In genomic region chrX:64885850-64886249, GRCh38 we compare ENCODE assay signal across 9 cellular contexts.
DNase-seq lines count a peak whose midpoint lies in the region; ATAC-seq and TF ChIP-seq lines count a peak whose summit lies in the region.
"Had no signal": no experiment of that assay in that cellular context is flagged by ENCODE, and none has a peak within 500 bp of the region (broad histone marks: within the 10 kb centered on the region; RNA-seq: fewer than 3 reads in every experiment).

No MANE protein-coding gene starts in this region.

- no TSS peak for BruUV-seq in A673 (replicated peaks; lab: Mats Ljungman, UMichigan)

- no peak overlapping the region for H3K9ac ChIP-seq in NT2/D1 (ENCODE audit: insufficient read length, low read depth)

- H3K4me3 ChIP-seq in A673 (ENCODE audit: low read depth, low read length, poor library complexity, severe bottlenecking), result no peak overlapping the region
- H3K4me3 ChIP-seq in NT2/D1 (ENCODE audit: insufficient read length, low read depth), result no peak overlapping the region
- no peak overlapping the region for H3K4me3 ChIP-seq in fibroblast of pulmonary artery (replicated peaks; ENCODE audit: low read depth, low read length)

- CTCF ChIA-PET in A673 (lab: Charles Lee), result no interaction called here

- DNase-seq in A673 (ENCODE audit: low spot score) (no peak), NT2/D1 (ENCODE audit: low read depth, low spot score) (peak; percentile 8), fibroblast of pulmonary artery (ENCODE audit: low read depth) (no peak), NCI-H446 treated with DMSO at 0.1 percent for 48 hours (lab: John Stamatoyannopoulos, UW) (no peak), SHP77 (lab: John Stamatoyannopoulos, UW) (no peak)
- DNase-seq in activated effector memory CD4-positive, alpha-beta T cell treated with anti-CD3 and anti-CD28 coated beads, Interleukin-2, amount 50 U/mL, for 16 hours, result no peak
- DNase-seq in NK-92 treated with Interleukin-12 subunit alpha and Interleukin-12 subunit beta, amount 100 ng/mL, for 24 hours (lab: John Stamatoyannopoulos, UW), result no peak
- DNase-seq: DMS79 treated with DMSO at 0.1 percent for 48 hours had no signal

- H3K9me3 ChIP-seq in A673 (ENCODE audit: low read depth, low read length, poor library complexity, severe bottlenecking) (peaks cover 4% of the 10 kb centered on the region), NT2/D1 (ENCODE audit: insufficient read depth, low read length) (no peaks in the 10 kb centered on the region)

- H3K27me3 ChIP-seq in A673 (replicated peaks; ENCODE audit: insufficient read depth, low read depth, low read length, poor library complexity) (no peaks in the 10 kb centered on the region), NT2/D1 (ENCODE audit: insufficient read depth, insufficient read length) (no peaks in the 10 kb centered on the region)

- TF ChIP-seq CTCF in A673 (conservative IDR thresholded peaks at IDR 0.05; ENCODE audit: low read depth, low read length), result peak; percentile 37; the same call in 1 of the 2 replicates
- TF ChIP-seq CTCF in fibroblast of pulmonary artery (IDR thresholded peaks at IDR 0.05; ENCODE audit: low read length, missing control alignments), result peak; percentile 32

- ATAC-seq in GM18868 (IDR thresholded peaks at IDR 0.05; ENCODE audit: unreplicated experiment), result peak; percentile 74

- no peak overlapping the region for H3K27ac ChIP-seq in A673 (ENCODE audit: low read depth, low read length, poor library complexity, severe bottlenecking)

- POLR2A ChIA-PET in A673 (lab: Charles Lee; ENCODE audit: low non-redundant PET), result no interaction called here

- H3K36me3 ChIP-seq in A673 (ENCODE audit: insufficient read depth, low read length, poor library complexity, severe bottlenecking), result no peaks in the 10 kb centered on the region
- H3K36me3 ChIP-seq in NT2/D1 (ENCODE audit: insufficient read depth, insufficient read length, low read length), result no peaks in the 10 kb centered on the region

- H3K4me1 ChIP-seq in A673 (ENCODE audit: insufficient read depth, low read length, poor library complexity, severe bottlenecking) (no peaks in the 10 kb centered on the region), NT2/D1 (ENCODE audit: insufficient read depth, insufficient read length) (no peaks in the 10 kb centered on the region)

- intact Hi-C loops in A673 (cut with micrococcal nuclease; ENCODE audit: unreplicated experiment), result no loop called here
